ENCODE assay signal across 11 cellular contexts in genomic region chr15:88658972-88659931, GRCh38. TPM values are rescaled to one million over a fixed set of nuclear protein-coding genes. Genes with fewer than 3 reads are reported as not detected.
A peak's percentile ranks its signal among the peaks of the same experiment; 100 is the strongest.
DNase-seq lines count a peak whose midpoint lies in the region; ATAC-seq and TF ChIP-seq lines count a peak whose summit lies in the region.
"Had no signal": no experiment of that assay in that cellular context is flagged by ENCODE, and none has a peak within 500 bp of the region (broad histone marks: within the 10 kb centered on the region; RNA-seq: fewer than 3 reads in every experiment).

No MANE protein-coding gene starts in this region.

- POLR2A ChIA-PET in GM10248 (lab: Yijun Ruan, JAX), result no interaction called here

- H3K36me3 ChIP-seq in mucosa of stomach (ENCODE audit: control insufficient read depth, insufficient read depth, low read length), result no peaks in the 10 kb centered on the region

- no peaks in the 10 kb centered on the region for H3K36me3 Mint-ChIP-seq in CD14-positive monocyte

- peak overlapping the region in 1 of 7 donors; percentile 25 for H3K27ac Mint-ChIP-seq in CD14-positive monocyte

- no peak for ATAC-seq in HG02852 (IDR thresholded peaks at IDR 0.05; ENCODE audit: unreplicated experiment)
- ATAC-seq: Panc1 had no signal

- no peak overlapping the region for H3K4me3 Mint-ChIP-seq in CD14-positive monocyte

- intact Hi-C loops in CD14-positive monocyte (cut with micrococcal nuclease), result no loop called here

- no peaks in the 10 kb centered on the region for H3K9me3 Mint-ChIP-seq in CD14-positive monocyte

- peaks cover 2% of the 10 kb centered on the region for H3K4me1 Mint-ChIP-seq in CD14-positive monocyte

- peaks cover 1 to 6% (median 4%) of the 10 kb centered on the region in 3 donors for H3K27me3 Mint-ChIP-seq in CD14-positive monocyte (ENCODE audit: low read depth in 3 of 3)

- DNase-seq in AG08396 (ENCODE audit: low spot score) (peak; percentile 64), LoVo (ENCODE audit: low spot score) (peak; percentile 38), dedifferentiated amniotic fluid mesenchymal stem cell (ENCODE audit: extremely low spot score) (peak; percentile 35), SKM-1 (lab: John Stamatoyannopoulos, UW; ENCODE audit: unreplicated experiment) (no peak), GM10248 (ENCODE audit: extremely low spot score) (no peak), CD14-positive monocyte (ENCODE audit: low spot score) (no peak)
- DNase-seq: activated CD4-positive, alpha-beta T cell treated with anti-CD3 and anti-CD28 coated beads for 48 hours; Caco-2 had no signal

- no peak overlapping the region for H3K4me3 ChIP-seq in mucosa of stomach (ENCODE audit: low read length)

- peaks cover 6% of the 10 kb centered on the region for H3K27me3 ChIP-seq in mucosa of stomach (ENCODE audit: control insufficient read depth, insufficient read depth, low read length)

- no peaks in the 10 kb centered on the region for H3K9me3 ChIP-seq in mucosa of stomach (ENCODE audit: control insufficient read depth, low read length)
- H3K9me3 ChIP-seq: Caco-2 had no signal

- peak overlapping the region; percentile 3 for H3K9ac ChIP-seq in mucosa of stomach (ENCODE audit: low read length)

- CTCF ChIA-PET in GM10248 (lab: Yijun Ruan, JAX), result interaction anchor here (1.2 to 3.3 kb wide), 5 partner anchors 12 to 176 kb away, joined by 4 to 17 read pairs (median 5); no protein-coding TSS in a partner anchor

- peaks cover 17% of the 10 kb centered on the region for H3K4me1 ChIP-seq in mucosa of stomach (ENCODE audit: control insufficient read depth, insufficient read depth, low read length)
- H3K4me1 ChIP-seq: Caco-2 had no signal

- TF ChIP-seq CTCF in GM10248 (IDR thresholded peaks at IDR 0.05; ENCODE audit: control extremely low read depth, extremely low read depth, low read depth, missing control alignments), result no peak
- no peak for TF ChIP-seq CTCF in CD14-positive monocyte (IDR thresholded peaks at IDR 0.05)

RNA-seq across cellular contexts. Expression of gene ISG20, which starts 20.4 kb away (rescaled TPM):
- polyA plus RNA-seq in CD14-positive monocyte, result 10 to 100 TPM; 25.1 to 29.3 TPM

RNA-seq across cellular contexts. Expression of gene AEN, which starts 38.1 kb away (rescaled TPM):
- polyA plus RNA-seq in CD14-positive monocyte, result 1 to 10 TPM; 4.6 to 6.3 TPM

Comparison
In these comparisons a context has a peak if more than half of its experiments do, and no peak if none do; other contexts are left out.
1. DNase-seq: peak in AG08396 (single experiment), LoVo (single experiment) and dedifferentiated amniotic fluid mesenchymal stem cell (single experiment); none in SKM-1 (single experiment), GM10248 (single experiment) and CD14-positive monocyte (single experiment).